2 cellular contexts compared by ENCODE assay signal in genomic region chr4:122046255-122046654, GRCh38.
TF ChIP-seq lines count a peak whose summit lies in the region.

No MANE protein-coding gene starts in this region.

TF ChIP-seq in HEK293, 187 proteins besides CTCF, POLR2A, EP300 and RAD21:
- TF ChIP-seq ZNF391 (tag by site-specific recombination; IDR thresholded peaks at IDR 0.05; ENCODE audit: borderline replicate concordance, low read depth): no peak
- no peak for TF ChIP-seq ZNF394 (tag by site-specific recombination; IDR thresholded peaks at IDR 0.05; ENCODE audit: borderline replicate concordance)
- no peak for TF ChIP-seq SCRT2 (tag by site-specific recombination; IDR thresholded peaks at IDR 0.05)
- TF ChIP-seq ZNF677 (tag by site-specific recombination; IDR thresholded peaks at IDR 0.05): peak; percentile 94
- TF ChIP-seq KLF7 (tag by site-specific recombination; IDR thresholded peaks at IDR 0.05; ENCODE audit: borderline replicate concordance): no peak
TF ChIP-seq in HEK293: peak in this region for 1.

TF ChIP-seq in IMR-90, 13 proteins besides CTCF, POLR2A, EP300 and RAD21 (continued from another document):
- TF ChIP-seq CEBPB (IDR thresholded peaks at IDR 0.05; ENCODE audit: low read depth, low read length) (no peak), FOS (IDR thresholded peaks at IDR 0.05; ENCODE audit: low read depth, low read length) (no peak), USF2 (IDR thresholded peaks at IDR 0.05; ENCODE audit: low read depth, low read length) (no peak), MAFK (IDR thresholded peaks at IDR 0.05; ENCODE audit: low read depth, low read length) (no peak), ELK1 (IDR thresholded peaks at IDR 0.05; ENCODE audit: borderline replicate concordance, low read depth, low read length) (no peak), MXI1 (IDR thresholded peaks at IDR 0.05; ENCODE audit: borderline replicate concordance, low read depth, low read length) (no peak), BHLHE40 (IDR thresholded peaks at IDR 0.05; ENCODE audit: low read depth, low read length) (no peak), SMC3 (IDR thresholded peaks at IDR 0.05; ENCODE audit: low read depth, low read length) (no peak), RCOR1 (IDR thresholded peaks at IDR 0.05; ENCODE audit: insufficient replicate concordance, low read length) (no peak), NFE2L2 (IDR thresholded peaks at IDR 0.05; ENCODE audit: low read depth, low read length) (no peak)
